20 cellular contexts compared by ENCODE assay signal in the genomic region with DNA sequence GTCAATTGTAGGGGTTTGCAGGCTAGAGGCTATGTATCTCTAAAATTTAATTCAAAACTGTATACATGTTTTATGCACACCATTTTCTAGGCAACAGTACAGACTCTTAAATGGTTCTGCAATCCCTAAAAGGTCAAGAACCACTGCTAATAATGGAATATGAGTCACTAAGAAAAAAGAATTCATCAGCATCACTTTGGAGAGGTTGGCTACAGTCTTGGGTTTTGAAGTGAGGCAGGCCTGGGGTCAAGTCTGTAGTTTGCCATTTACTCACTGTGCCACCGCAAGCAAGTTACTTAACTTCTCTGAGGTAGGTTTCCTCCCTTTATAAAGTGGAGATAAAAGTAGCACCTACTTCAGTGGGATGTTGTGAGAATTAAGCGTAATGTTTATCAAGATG. TPM values are rescaled to one million over a fixed set of nuclear protein-coding genes. Genes with fewer than 3 reads are reported as not detected.
"Had no signal": no experiment of that assay in that cellular context is flagged by ENCODE, and none has a peak within 500 bp of the region (broad histone marks: within the 10 kb centered on the region; RNA-seq: fewer than 3 reads in every experiment).

No MANE protein-coding gene starts in this region.

- H3K4me1 ChIP-seq: colonic mucosa, SJCRH30 had no signal

- H3K36me3 ChIP-seq: cardiac muscle cell, colonic mucosa, esophagus muscularis mucosa, SJCRH30, WERI-Rb-1 had no signal

- H3K27me3 ChIP-seq: cardiac muscle cell, colonic mucosa, esophagus muscularis mucosa, SJCRH30 had no signal

- ATAC-seq: activated CD4-positive, alpha-beta T cell treated with anti-CD3 and anti-CD28 coated beads for 36 hours; activated CD8-positive, alpha-beta memory T cell treated with anti-CD3 and anti-CD28 coated beads, Interleukin-2, amount 10 ng/mL, durations not matched to agents 7 days and 5 days; activated naive CD8-positive, alpha-beta T cell treated with anti-CD3 and anti-CD28 coated beads, Interleukin-2, amount 50 U/mL, for 24 hours; T-helper 17 cell had no signal

- H3K27ac ChIP-seq: cardiac muscle cell, colonic mucosa, esophagus muscularis mucosa, SJCRH30, WERI-Rb-1 had no signal

- H3K4me3 ChIP-seq: cardiac muscle cell, colonic mucosa, esophagus muscularis mucosa, SJCRH30 had no signal

- H3K9me3 ChIP-seq: colonic mucosa, esophagus muscularis mucosa had no signal

- DNase-seq: activated CD4-positive, alpha-beta memory T cell treated with anti-CD3 and anti-CD28 coated beads for 36 hours; activated CD4-positive, alpha-beta T cell treated with anti-CD3 and anti-CD28 coated beads for 36 hours; activated CD8-positive, alpha-beta memory T cell treated with anti-CD3 and anti-CD28 coated beads, Interleukin-2, amount 10 ng/mL, durations not matched to agents 7 days and 5 days; activated naive CD4-positive, alpha-beta T cell treated with anti-CD3 and anti-CD28 coated beads for 36 hours; activated naive CD8-positive, alpha-beta T cell treated with anti-CD3 and anti-CD28 coated beads, Interleukin-2, amount 50 U/mL, for 24 hours; activated T-cell treated with anti-CD3 and anti-CD28 coated beads, Interleukin-2, amount 50 U/mL, for 1 hour; colonic mucosa; effector CD4-positive, alpha-beta T cell; foreskin melanocyte; islet precursor cell; midbrain; SJCRH30; stimulated activated CD4-positive, alpha-beta T cell treated with anti-CD3 and anti-CD28 coated beads, Interleukin-2, amount 100 ng/mL, for 48 hours; stimulated activated naive B cell treated with anti-CD40 and anti-IgM and Interleukin-4, amounts not matched to agents 10 μg/mL and 1 μg/mL and 100 μg/mL, for 72 hours; T-helper 17 cell; trophoblast cell; WERI-Rb-1 had no signal

RNA-seq across cellular contexts. Expression of gene THRB, which starts 33.7 kb away (rescaled TPM):
- total RNA-seq: activated CD4-positive, alpha-beta memory T cell treated with anti-CD3 and anti-CD28 coated beads for 36 hours; activated CD4-positive, alpha-beta T cell treated with anti-CD3 and anti-CD28 coated beads for 36 hours; activated CD8-positive, alpha-beta memory T cell treated with anti-CD3 and anti-CD28 coated beads, Interleukin-2, amount 10 ng/mL, durations not matched to agents 7 days and 5 days; activated naive CD4-positive, alpha-beta T cell treated with anti-CD3 and anti-CD28 coated beads for 36 hours; activated T-helper 2 cell treated with anti-CD3 and anti-CD28 coated beads, Interferon-gamma antibody, Interleukin-2, Interleukin-4, amounts not matched to agents 10 μg/mL and 5 μg/mL and 100 μg/mL, durations not matched to agents 14 hours and 24 hours and 36 hours; SJCRH30 had no signal
